ENCODE assay signal across 12 cellular contexts in genomic region chr16:27286446-27286845, GRCh38. TPM values are rescaled to one million over a fixed set of nuclear protein-coding genes. Genes with fewer than 3 reads are reported as not detected.
DNase-seq lines count a peak whose midpoint lies in the region; ATAC-seq and TF ChIP-seq lines count a peak whose summit lies in the region.
"Had no signal": no experiment of that assay in that cellular context is flagged by ENCODE, and none has a peak within 500 bp of the region (broad histone marks: within the 10 kb centered on the region; RNA-seq: fewer than 3 reads in every experiment).

No MANE protein-coding gene starts in this region.

- peaks cover 15% of the 10 kb centered on the region for H3K4me1 ChIP-seq in upper lobe of right lung

- ATAC-seq in upper lobe of right lung: peak; percentile 75
- no peak for ATAC-seq in HG03460 (IDR thresholded peaks at IDR 0.05; ENCODE audit: unreplicated experiment)
- ATAC-seq: natural killer cell had no signal

- no peak for TF ChIP-seq CTCF in upper lobe of right lung (IDR thresholded peaks at IDR 0.05)

- H3K4me1 Mint-ChIP-seq in activated CD4-positive, alpha-beta memory T cell treated with anti-CD3 and anti-CD28 coated beads for 36 hours (ENCODE audit: low read depth): peaks cover 74% of the 10 kb centered on the region
- H3K4me1 Mint-ChIP-seq in activated CD4-positive, alpha-beta memory T cell treated with anti-CD3 and anti-CD28 coated beads, Interleukin-2, amount 10 ng/mL, durations not matched to agents 7 days and 5 days: peaks cover 66% of the 10 kb centered on the region

- CTCF ChIA-PET in activated CD4-positive, alpha-beta memory T cell treated with anti-CD3 and anti-CD28 coated beads for 36 hours (lab: Charles Lee): interaction anchor here (0.6 to 0.7 kb wide), 2 partner anchors 13 to 92 kb away, joined by 3 read pairs; no protein-coding TSS in a partner anchor
- CTCF ChIA-PET in activated CD4-positive, alpha-beta memory T cell treated with anti-CD3 and anti-CD28 coated beads, Interleukin-2, amount 10 ng/mL, durations not matched to agents 7 days and 5 days (lab: Charles Lee): interaction anchor here (1.1 kb wide), 1 partner anchor 10 kb away, joined by 3 read pairs; no protein-coding TSS in a partner anchor

- peak overlapping the region; percentile 31 for H3K27ac ChIP-seq in upper lobe of right lung

- peaks cover 5% of the 10 kb centered on the region for H3K36me3 Mint-ChIP-seq in activated CD4-positive, alpha-beta memory T cell treated with anti-CD3 and anti-CD28 coated beads for 36 hours
- peaks cover 24% of the 10 kb centered on the region for H3K36me3 Mint-ChIP-seq in activated CD4-positive, alpha-beta memory T cell treated with anti-CD3 and anti-CD28 coated beads, Interleukin-2, amount 10 ng/mL, durations not matched to agents 7 days and 5 days (ENCODE audit: low read depth)
- H3K36me3 Mint-ChIP-seq: activated naive CD8-positive, alpha-beta T cell; natural killer cell had no signal

- H3K4me3 Mint-ChIP-seq in activated CD4-positive, alpha-beta memory T cell treated with anti-CD3 and anti-CD28 coated beads for 36 hours: no peak overlapping the region
- H3K4me3 Mint-ChIP-seq in activated CD4-positive, alpha-beta memory T cell treated with anti-CD3 and anti-CD28 coated beads, Interleukin-2, amount 10 ng/mL, durations not matched to agents 7 days and 5 days: no peak overlapping the region
- H3K4me3 Mint-ChIP-seq: activated naive CD8-positive, alpha-beta T cell; CD4-positive, CD25-positive, alpha-beta regulatory T cell; natural killer cell had no signal

- H3K4me3 ChIP-seq in upper lobe of right lung: no peak overlapping the region

- no peaks in the 10 kb centered on the region for H3K27me3 ChIP-seq in upper lobe of right lung

- H3K27me3 Mint-ChIP-seq in activated CD4-positive, alpha-beta memory T cell treated with anti-CD3 and anti-CD28 coated beads for 36 hours: peaks cover 3% of the 10 kb centered on the region
- peaks cover 20% of the 10 kb centered on the region for H3K27me3 Mint-ChIP-seq in activated CD4-positive, alpha-beta memory T cell treated with anti-CD3 and anti-CD28 coated beads, Interleukin-2, amount 10 ng/mL, durations not matched to agents 7 days and 5 days
- H3K27me3 Mint-ChIP-seq: activated naive CD8-positive, alpha-beta T cell; CD4-positive, CD25-positive, alpha-beta regulatory T cell had no signal

- DNase-seq in activated CD4-positive, alpha-beta memory T cell treated with anti-CD3 and anti-CD28 coated beads for 36 hours: peak; percentile 4
- no peak for DNase-seq in activated CD4-positive, alpha-beta memory T cell treated with anti-CD3 and anti-CD28 coated beads, Interleukin-2, amount 10 ng/mL, durations not matched to agents 7 days and 5 days
- DNase-seq in astrocyte of the hippocampus (ENCODE audit: low read depth, low spot score) (peak; percentile 95), islet precursor cell (peak; percentile 56), upper lobe of right lung (no peak), NCI-H1105 treated with DMSO at 0.1 percent for 48 hours (lab: John Stamatoyannopoulos, UW) (no peak)
- no peak for DNase-seq in stimulated activated CD4-positive, alpha-beta T cell treated with anti-CD3 and anti-CD28 coated beads, Interleukin-4, amount 100 ng/mL, for 4 hours
- DNase-seq: CD4-positive, CD25-positive, alpha-beta regulatory T cell; natural killer cell; NCI-H446 treated with DMSO at 0.1 percent for 48 hours had no signal

- intact Hi-C loops in activated CD4-positive, alpha-beta memory T cell treated with anti-CD3 and anti-CD28 coated beads for 36 hours (cut with micrococcal nuclease): no loop called here
- intact Hi-C loops in upper lobe of right lung (cut with DNase I): no loop called here

- H3K9me3 ChIP-seq in upper lobe of right lung: no peaks in the 10 kb centered on the region

- no peak overlapping the region for H3K27ac Mint-ChIP-seq in activated CD4-positive, alpha-beta memory T cell treated with anti-CD3 and anti-CD28 coated beads for 36 hours
- H3K27ac Mint-ChIP-seq in activated CD4-positive, alpha-beta memory T cell treated with anti-CD3 and anti-CD28 coated beads, Interleukin-2, amount 10 ng/mL, durations not matched to agents 7 days and 5 days: no peak overlapping the region
- H3K27ac Mint-ChIP-seq: natural killer cell had no signal

- H3K9me3 Mint-ChIP-seq in activated CD4-positive, alpha-beta memory T cell treated with anti-CD3 and anti-CD28 coated beads for 36 hours: peaks cover 6% of the 10 kb centered on the region
- peaks cover 6% of the 10 kb centered on the region for H3K9me3 Mint-ChIP-seq in activated CD4-positive, alpha-beta memory T cell treated with anti-CD3 and anti-CD28 coated beads, Interleukin-2, amount 10 ng/mL, durations not matched to agents 7 days and 5 days
- H3K9me3 Mint-ChIP-seq: natural killer cell had no signal

- POLR2A ChIA-PET in activated CD4-positive, alpha-beta memory T cell treated with anti-CD3 and anti-CD28 coated beads for 36 hours (lab: Charles Lee): no interaction called here
- POLR2A ChIA-PET in activated CD4-positive, alpha-beta memory T cell treated with anti-CD3 and anti-CD28 coated beads, Interleukin-2, amount 10 ng/mL, durations not matched to agents 7 days and 5 days (lab: Charles Lee): interaction anchor here (1.4 to 7.5 kb wide), 2 partner anchors 12 to 30 kb away, joined by 3 to 78 read pairs; no protein-coding TSS in a partner anchor

- no peaks in the 10 kb centered on the region for H3K36me3 ChIP-seq in upper lobe of right lung

RNA-seq across cellular contexts. Expression of gene NSMCE1, which starts 17.9 kb away (rescaled TPM):
- total RNA-seq in activated CD4-positive, alpha-beta memory T cell treated with anti-CD3 and anti-CD28 coated beads for 36 hours: 100 to 1,000 TPM; 120 to 121 TPM
- 100 to 1,000 TPM; 100 to 106 TPM for total RNA-seq in activated CD4-positive, alpha-beta memory T cell treated with anti-CD3 and anti-CD28 coated beads, Interleukin-2, amount 10 ng/mL, durations not matched to agents 7 days and 5 days
- 49.2 TPM for total RNA-seq in upper lobe of right lung

RNA-seq across cellular contexts. Expression of gene IL4R, which starts 27.3 kb away (rescaled TPM):
- 100 to 1,000 TPM; 146 to 153 TPM for total RNA-seq in activated CD4-positive, alpha-beta memory T cell treated with anti-CD3 and anti-CD28 coated beads for 36 hours
- total RNA-seq in activated CD4-positive, alpha-beta memory T cell treated with anti-CD3 and anti-CD28 coated beads, Interleukin-2, amount 10 ng/mL, durations not matched to agents 7 days and 5 days: 100 to 1,000 TPM; 257 to 268 TPM
- total RNA-seq in upper lobe of right lung: 153 TPM

Comparison
In these comparisons a context has a peak if more than half of its experiments do, and no peak if none do; other contexts are left out.
1. DNase-seq: peak in activated CD4-positive, alpha-beta memory T cell treated with anti-CD3 and anti-CD28 coated beads for 36 hours (single experiment), astrocyte of the hippocampus (single experiment) and islet precursor cell (single experiment); none in activated CD4-positive, alpha-beta memory T cell treated with anti-CD3 and anti-CD28 coated beads, Interleukin-2, amount 10 ng/mL, durations not matched to agents 7 days and 5 days (single experiment), upper lobe of right lung (single experiment), NCI-H1105 treated with DMSO at 0.1 percent for 48 hours (single experiment) and stimulated activated CD4-positive, alpha-beta T cell treated with anti-CD3 and anti-CD28 coated beads, Interleukin-4, amount 100 ng/mL, for 4 hours (0 of 2).